12 cellular contexts compared by ENCODE assay signal in the genomic region with DNA sequence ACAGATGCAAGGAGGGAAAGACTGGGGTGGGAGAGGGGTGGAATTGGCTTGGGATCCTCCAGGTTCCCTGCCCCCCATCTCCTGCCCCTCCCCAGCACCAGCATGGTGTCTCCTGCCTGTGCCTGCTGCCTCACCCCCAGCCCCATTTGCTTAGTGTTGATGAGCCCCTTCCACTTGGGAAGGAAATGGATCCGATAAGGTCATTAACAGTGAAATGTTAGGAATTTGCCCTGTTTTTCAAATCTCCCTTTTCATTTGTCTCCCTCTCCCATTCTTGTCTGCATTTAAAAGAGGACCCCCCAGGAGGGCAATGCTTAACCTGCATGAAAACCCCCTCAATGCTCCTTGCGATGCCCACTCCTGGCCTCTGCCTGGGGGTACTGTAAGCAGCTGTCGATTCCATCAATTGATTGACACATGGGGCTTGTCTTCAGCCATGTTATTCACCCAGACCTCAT. TPM values are rescaled to one million over a fixed set of nuclear protein-coding genes. Genes with fewer than 3 reads are reported as not detected.
DNase-seq lines count a peak whose midpoint lies in the region; ATAC-seq, FAIRE-seq and TF ChIP-seq lines count a peak whose summit lies in the region.
"Had no signal": no experiment of that assay in that cellular context is flagged by ENCODE, and none has a peak within 500 bp of the region (broad histone marks: within the 10 kb centered on the region; RNA-seq: fewer than 3 reads in every experiment).

No MANE protein-coding gene starts in this region.

- H3K27me3 Mint-ChIP-seq in activated naive CD4-positive, alpha-beta T cell treated with anti-CD3 and anti-CD28 coated beads, Interleukin-2, amount 50 U/mL, for 24 hours, result no peaks in the 10 kb centered on the region
- H3K27me3 Mint-ChIP-seq in brain, result no peaks in the 10 kb centered on the region
- H3K27me3 Mint-ChIP-seq: activated CD8-positive, alpha-beta memory T cell treated with anti-CD3 and anti-CD28 coated beads, Interleukin-2, amount 10 ng/mL, durations not matched to agents 7 days and 5 days had no signal

- peaks cover 1% of the 10 kb centered on the region for H3K36me3 Mint-ChIP-seq in activated naive CD4-positive, alpha-beta T cell treated with anti-CD3 and anti-CD28 coated beads, Interleukin-2, amount 50 U/mL, for 24 hours
- H3K36me3 Mint-ChIP-seq in brain, result peaks cover 53% of the 10 kb centered on the region

- FAIRE-seq in kidney (lab: Jason Lieb, UNC), result no peak
- FAIRE-seq in RCC 7860 (lab: Jason Lieb, UNC), result no peak

- no peaks in the 10 kb centered on the region for H3K27me3 ChIP-seq in stomach smooth muscle (ENCODE audit: control insufficient read depth in 1 of 2, insufficient read depth in 2 of 2, low read length in 2 of 2)
- H3K27me3 ChIP-seq: transverse colon had no signal

- H3K9ac ChIP-seq in kidney (ENCODE audit: low read length in 2 of 2), result no peak overlapping the region
- no peak overlapping the region for H3K9ac ChIP-seq in stomach smooth muscle (ENCODE audit: low read length in 2 of 2)

- intact Hi-C loops in kidney (cut with DNase I), result no loop called here

- TF ChIP-seq CTCF in brain (conservative IDR thresholded peaks at IDR 0.05) (no peak), kidney (IDR thresholded peaks at IDR 0.05; ENCODE audit: borderline replicate concordance, extremely low read depth, insufficient read depth) (no peak)

- no peak for ATAC-seq in HG03571 (IDR thresholded peaks at IDR 0.05; ENCODE audit: unreplicated experiment)
- ATAC-seq: activated CD8-positive, alpha-beta memory T cell treated with anti-CD3 and anti-CD28 coated beads, Interleukin-2, amount 10 ng/mL, durations not matched to agents 7 days and 5 days had no signal

- H3K4me1 Mint-ChIP-seq in activated naive CD4-positive, alpha-beta T cell treated with anti-CD3 and anti-CD28 coated beads, Interleukin-2, amount 50 U/mL, for 24 hours, result peaks cover 68% of the 10 kb centered on the region
- peaks cover 80% of the 10 kb centered on the region for H3K4me1 Mint-ChIP-seq in brain

- no peak for DNase-seq in activated naive CD4-positive, alpha-beta T cell (lab: John Stamatoyannopoulos, UW)
- DNase-seq in kidney (peak; percentile 18), RCC 7860 (ENCODE audit: low spot score) (no peak), dermis blood vessel endothelial cell (no peak)
- DNase-seq: activated CD8-positive, alpha-beta memory T cell treated with anti-CD3 and anti-CD28 coated beads, Interleukin-2, amount 10 ng/mL, durations not matched to agents 7 days and 5 days; dorsolateral prefrontal cortex; GOT3; transverse colon had no signal

- H3K27ac Mint-ChIP-seq in activated naive CD4-positive, alpha-beta T cell treated with anti-CD3 and anti-CD28 coated beads, Interleukin-2, amount 50 U/mL, for 24 hours, result peak overlapping the region; percentile 80
- H3K27ac Mint-ChIP-seq in brain, result peak overlapping the region in 3 of 5 experiments; percentile 19 to 76 (median 65)

- H3K9me3 Mint-ChIP-seq in activated naive CD4-positive, alpha-beta T cell treated with anti-CD3 and anti-CD28 coated beads, Interleukin-2, amount 50 U/mL, for 24 hours, result no peaks in the 10 kb centered on the region
- no peaks in the 10 kb centered on the region for H3K9me3 Mint-ChIP-seq in brain

- H3K27ac ChIP-seq in kidney (ENCODE audit: low read depth in 2 of 2, low read length in 2 of 2) (peak overlapping the region in 1 of 2 donors; percentile 29), stomach smooth muscle (ENCODE audit: low read length) (peak overlapping the region; percentile 95)

- H3K4me1 ChIP-seq in kidney (ENCODE audit: control insufficient read depth in 1 of 2, insufficient read depth in 1 of 2, low read depth in 1 of 2, low read length in 2 of 2), result peaks cover 19 to 25% of the 10 kb centered on the region in 2 donors
- peaks cover 59% of the 10 kb centered on the region for H3K4me1 ChIP-seq in stomach smooth muscle (ENCODE audit: control insufficient read depth, insufficient read depth, low read length)

- H3K4me3 ChIP-seq in kidney (ENCODE audit: low read length in 2 of 2) (no peak overlapping the region), stomach smooth muscle (ENCODE audit: low read length in 2 of 2) (no peak overlapping the region)
- H3K4me3 ChIP-seq: dorsolateral prefrontal cortex, transverse colon had no signal

- no peak overlapping the region for H3K4me3 Mint-ChIP-seq in activated naive CD4-positive, alpha-beta T cell treated with anti-CD3 and anti-CD28 coated beads, Interleukin-2, amount 50 U/mL, for 24 hours
- peak overlapping the region in 1 of 5 experiments; percentile 41 for H3K4me3 Mint-ChIP-seq in brain
- H3K4me3 Mint-ChIP-seq: activated CD8-positive, alpha-beta memory T cell treated with anti-CD3 and anti-CD28 coated beads, Interleukin-2, amount 10 ng/mL, durations not matched to agents 7 days and 5 days had no signal

- H3K9me3 ChIP-seq in kidney (ENCODE audit: control insufficient read depth in 1 of 2, low read length in 2 of 2), result no peaks in the 10 kb centered on the region
- H3K9me3 ChIP-seq in stomach smooth muscle (ENCODE audit: control insufficient read depth in 2 of 2, low read length in 2 of 2), result no peaks in the 10 kb centered on the region
- H3K9me3 ChIP-seq: transverse colon had no signal

- H3K36me3 ChIP-seq in kidney (ENCODE audit: control insufficient read depth in 1 of 2, insufficient read depth in 2 of 2, low read length in 2 of 2), result no peaks in the 10 kb centered on the region
- peaks cover 0 to 2% of the 10 kb centered on the region in 2 donors for H3K36me3 ChIP-seq in stomach smooth muscle (ENCODE audit: control insufficient read depth in 2 of 2, insufficient read depth in 2 of 2, low read length in 2 of 2)
- H3K36me3 ChIP-seq: transverse colon had no signal

RNA-seq across cellular contexts. Expression of gene HK1, which starts 51.5 kb away (rescaled TPM):
- 116 TPM for polyA plus RNA-seq in brain (ENCODE audit: insufficient read depth, low read depth, low replicate concordance)
- total RNA-seq in kidney, result 84.9 TPM
- 35.9 TPM for polyA plus RNA-seq in kidney (ENCODE audit: insufficient read depth, low read depth, low replicate concordance)
- 110 and 142 TPM in 2 replicates for total RNA-seq in dermis blood vessel endothelial cell
